ENCODE assay signal across 8 cellular contexts in the genomic region with DNA sequence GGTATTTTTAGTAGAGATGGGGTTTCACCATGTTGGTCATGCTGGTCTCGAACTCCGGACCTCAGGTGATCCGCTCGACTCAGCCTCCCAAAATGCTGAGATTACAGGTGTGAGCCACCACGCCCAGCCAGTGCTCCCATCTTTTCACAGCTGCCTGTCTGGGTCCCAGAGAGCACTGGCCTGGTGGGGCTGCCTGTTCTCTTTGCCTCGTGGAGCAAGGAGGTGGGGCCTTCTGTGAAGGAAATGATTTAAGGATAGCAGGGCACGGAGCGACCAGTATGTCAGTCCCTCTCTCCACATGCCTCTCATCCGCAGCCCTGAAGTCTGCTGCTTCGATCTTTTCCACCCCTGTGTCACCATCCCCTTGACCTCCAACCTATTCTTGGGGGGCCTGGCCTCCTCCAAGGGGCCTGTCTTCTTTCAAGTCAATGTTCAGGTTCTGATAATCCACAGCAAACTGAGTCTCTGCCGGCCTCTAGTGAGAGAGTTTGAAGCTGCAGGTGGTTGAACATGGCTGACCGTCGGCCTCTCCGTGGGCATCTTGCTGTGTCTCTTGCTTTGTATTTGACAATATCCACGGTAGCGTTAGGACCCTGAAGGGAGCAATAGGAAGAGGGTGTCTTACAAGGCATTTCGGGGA. TPM values are rescaled to one million over a fixed set of nuclear protein-coding genes. Genes with fewer than 3 reads are reported as not detected.
DNase-seq lines count a peak whose midpoint lies in the region; ATAC-seq and TF ChIP-seq lines count a peak whose summit lies in the region.

No MANE protein-coding gene starts in this region.

- H3K9me3 ChIP-seq in BE2C, result no peaks in the 10 kb centered on the region

- TF ChIP-seq CTCF in BE2C (IDR thresholded peaks at IDR 0.05; ENCODE audit: low read depth, low read length) (peak; percentile 37; the same call in 1 of the 2 replicates), NB4 (IDR thresholded peaks at IDR 0.05; ENCODE audit: low read depth, low read length) (peak; percentile 36), coronary artery (IDR thresholded peaks at IDR 0.05) (no peak)

- H3K27ac ChIP-seq in coronary artery, result peak overlapping the region; percentile 67 to 76

- TF ChIP-seq POLR2A in NB4 (IDR thresholded peaks at IDR 0.05; ENCODE audit: extremely low read depth, insufficient read length), result no peak

- no peaks in the 10 kb centered on the region for H3K4me1 ChIP-seq in BE2C

- H3K27me3 ChIP-seq in BE2C, result no peaks in the 10 kb centered on the region

- no peak for ATAC-seq in HG03025 (IDR thresholded peaks at IDR 0.05; ENCODE audit: low FRiP score, unreplicated experiment)

- DNase-seq in BE2C, result no peak
- DNase-seq in NB4 (ENCODE audit: low read depth), result peak; percentile 34
- no peak for DNase-seq in coronary artery (ENCODE audit: low spot score)
- peak; percentile 84 for DNase-seq in medulla oblongata (ENCODE audit: extremely low spot score)
- no peak for DNase-seq in activated CD4-positive, alpha-beta T cell treated with anti-CD3 and anti-CD28 coated beads, Interleukin-2, amount 50 U/mL, for 4 hours
- DNase-seq in NAMALWA (ENCODE audit: low spot score), result no peak
- DNase-seq in activated gamma-delta T cell (lab: John Stamatoyannopoulos, UW), result no peak

- no peaks in the 10 kb centered on the region for H3K36me3 ChIP-seq in BE2C

- H3K4me3 ChIP-seq in BE2C (ENCODE audit: low read depth, low read length) (no peak overlapping the region), NB4 (ENCODE audit: low read depth, low read length) (no peak overlapping the region), coronary artery (peak overlapping the region; percentile 23)

RNA-seq across cellular contexts. Expression of a gene that starts 28.2 kb away (rescaled TPM):
- 59.5 TPM for polyA plus RNA-seq in BE2C (2012; ENCODE audit: insufficient read depth, insufficient read length, low read depth)

RNA-seq across cellular contexts. Expression of a gene that starts 35.5 kb away (rescaled TPM):
- not detected for polyA plus RNA-seq in BE2C (2012; ENCODE audit: insufficient read depth, insufficient read length, low read depth)

Comparison
In these comparisons a context has a peak if more than half of its experiments do, and no peak if none do; other contexts are left out.
1. DNase-seq: peak in NB4 (single experiment) and medulla oblongata (single experiment); none in BE2C (single experiment), coronary artery (single experiment), activated CD4-positive, alpha-beta T cell treated with anti-CD3 and anti-CD28 coated beads, Interleukin-2, amount 50 U/mL, for 4 hours (0 of 2), NAMALWA (single experiment) and activated gamma-delta T cell (single experiment).